15 cellular contexts compared by ENCODE assay signal in genomic region chr11:28760676-28761390, GRCh38.
A peak's percentile ranks its signal among the peaks of the same experiment; 100 is the strongest.
DNase-seq lines count a peak whose midpoint lies in the region; ATAC-seq and TF ChIP-seq lines count a peak whose summit lies in the region.
"Had no signal": no experiment of that assay in that cellular context is flagged by ENCODE, and none has a peak within 500 bp of the region (broad histone marks: within the 10 kb centered on the region; RNA-seq: fewer than 3 reads in every experiment).

No MANE protein-coding gene starts in this region.

- in situ Hi-C loops in astrocyte of the cerebellum (cut with HindIII; ENCODE audit: low sequenced_read_pairs), result no loop called here

- H3K4me3 ChIP-seq in astrocyte of the cerebellum (ENCODE audit: low read depth, low read length), result no peak overlapping the region
- H3K4me3 ChIP-seq: lung, smooth muscle cell had no signal

- DNase-seq in EH (ENCODE audit: low read depth) (peak; percentile 55), NCI-H2029 treated with DMSO at 0.1 percent for 48 hours (lab: John Stamatoyannopoulos, UW) (peak; percentile 60), astrocyte of the cerebellum (ENCODE audit: low read depth) (peak; percentile 57), myocyte (ENCODE audit: low read depth) (peak; percentile 12), occipital lobe (lab: John Stamatoyannopoulos, UW) (no peak), T-helper 2 cell (no peak)
- DNase-seq: C1 segment of cervical spinal cord; central memory CD4-positive, alpha-beta T cell; Karpas-422; NCI-H446 had no signal

- ATAC-seq in HG03354 (IDR thresholded peaks at IDR 0.05; ENCODE audit: poor library complexity, severe bottlenecking, unreplicated experiment) (no peak), GM18520 (IDR thresholded peaks at IDR 0.05; ENCODE audit: unreplicated experiment) (no peak)
- ATAC-seq: Right ventricle myocardium inferior had no signal

- TF ChIP-seq CTCF in astrocyte of the cerebellum (IDR thresholded peaks at IDR 0.05; ENCODE audit: low read depth, low read length, missing control alignments), result no peak

Comparison
In these comparisons a context has a peak if more than half of its experiments do, and no peak if none do; other contexts are left out.
1. DNase-seq: peak in EH (single experiment), NCI-H2029 treated with DMSO at 0.1 percent for 48 hours (single experiment), astrocyte of the cerebellum (single experiment) and myocyte (single experiment); none in occipital lobe (single experiment) and T-helper 2 cell (0 of 5).